1 cellular context compared by ENCODE assay signal in genomic region chr14:35117112-35117511, GRCh38.
TF ChIP-seq lines count a peak whose summit lies in the region.

No MANE protein-coding gene starts in this region.

TF ChIP-seq in IMR-90, 13 proteins besides CTCF, POLR2A, EP300 and RAD21:
- no peak for TF ChIP-seq MAZ (IDR thresholded peaks at IDR 0.05; ENCODE audit: borderline replicate concordance, low read depth, low read length)
- TF ChIP-seq USF2 (IDR thresholded peaks at IDR 0.05; ENCODE audit: low read depth, low read length), result no peak
- TF ChIP-seq RCOR1 (IDR thresholded peaks at IDR 0.05; ENCODE audit: insufficient replicate concordance, low read length), result no peak
- TF ChIP-seq BHLHE40 (IDR thresholded peaks at IDR 0.05; ENCODE audit: low read depth, low read length), result no peak
- TF ChIP-seq FOS (IDR thresholded peaks at IDR 0.05; ENCODE audit: low read depth, low read length), result no peak
- TF ChIP-seq CEBPB (IDR thresholded peaks at IDR 0.05; ENCODE audit: low read depth, low read length), result no peak
- TF ChIP-seq NFE2L2 (IDR thresholded peaks at IDR 0.05; ENCODE audit: low read depth, low read length), result no peak
- TF ChIP-seq MXI1 (IDR thresholded peaks at IDR 0.05; ENCODE audit: borderline replicate concordance, low read depth, low read length), result no peak
- TF ChIP-seq ELK1 (IDR thresholded peaks at IDR 0.05; ENCODE audit: borderline replicate concordance, low read depth, low read length), result no peak
- no peak for TF ChIP-seq SMC3 (IDR thresholded peaks at IDR 0.05; ENCODE audit: low read depth, low read length)
- TF ChIP-seq MAFK (IDR thresholded peaks at IDR 0.05; ENCODE audit: low read depth, low read length), result no peak
- TF ChIP-seq CHD1 (IDR thresholded peaks at IDR 0.05; ENCODE audit: low read depth, low read length), result no peak
- TF ChIP-seq RFX5 (IDR thresholded peaks at IDR 0.05; ENCODE audit: low read depth, low read length), result no peak
